9 cellular contexts compared by ENCODE assay signal in genomic region chr17:60169921-60170817, GRCh38. TPM values are rescaled to one million over a fixed set of nuclear protein-coding genes. Genes with fewer than 3 reads are reported as not detected.
DNase-seq lines count a peak whose midpoint lies in the region; ATAC-seq and TF ChIP-seq lines count a peak whose summit lies in the region.
"Had no signal": no experiment of that assay in that cellular context is flagged by ENCODE, and none has a peak within 500 bp of the region (broad histone marks: within the 10 kb centered on the region; RNA-seq: fewer than 3 reads in every experiment).

No MANE protein-coding gene starts in this region.

- H3K27ac ChIP-seq in IMR-90 (ENCODE audit: insufficient read depth, low read length) (no peak overlapping the region), lower lobe of right lung (peak overlapping the region; percentile 37)
- H3K27ac ChIP-seq: vagina had no signal

- no peak overlapping the region for H2BK120ac ChIP-seq in IMR-90 (ENCODE audit: low read depth, low read length)

- no peak overlapping the region for H3K4me2 ChIP-seq in IMR-90 (ENCODE audit: low read depth, low read length)

- peak overlapping the region in 1 of 2 experiments; percentile 4; a peak in 1 of 4 replicates for H4K8ac ChIP-seq in IMR-90 (ENCODE audit: low read depth in 2 of 2, low read length in 2 of 2)

- TF ChIP-seq RAD21 in IMR-90 (IDR thresholded peaks at IDR 0.05; ENCODE audit: low read length), result no peak

- no peak overlapping the region; the same call in 1 of the 2 replicates for H3K14ac ChIP-seq in IMR-90 (replicated peaks; ENCODE audit: low read depth, low read length)

- H2AFZ ChIP-seq in IMR-90 (replicated peaks; ENCODE audit: low read length, poor library complexity), result no peak overlapping the region

- H3K9ac ChIP-seq in IMR-90 (ENCODE audit: low read depth, low read length), result no peak overlapping the region

- 81% methylated on average over 4 of the region's 10 CpGs; no CpG with 5 or more reads in 1 of the 2 experiments for whole genome bisulfite sequencing in IMR-90 (ENCODE audit: extremely low coverage in 2 of 2, insufficient read length in 1 of 2), 2 experiments

- TF ChIP-seq CTCF in AG10803 (conservative IDR thresholded peaks at IDR 0.05; ENCODE audit: low read length), result no peak
- TF ChIP-seq CTCF in IMR-90 (conservative IDR thresholded peaks at IDR 0.05; ENCODE audit: low read depth, low read length), result no peak
- TF ChIP-seq CTCF in lower lobe of right lung (IDR thresholded peaks at IDR 0.05), result no peak
- TF ChIP-seq CTCF in omental fat pad (IDR thresholded peaks at IDR 0.05), result no peak
- TF ChIP-seq CTCF in nephron progenitor cell (IDR thresholded peaks at IDR 0.05), result no peak

- peaks cover 8% of the 10 kb centered on the region for H3K4me1 ChIP-seq in IMR-90 (ENCODE audit: control insufficient read depth, insufficient read depth, low read length)
- peaks cover 61% of the 10 kb centered on the region for H3K4me1 ChIP-seq in lower lobe of right lung
- H3K4me1 ChIP-seq: vagina had no signal

- dilution Hi-C loops in IMR-90 (cut with HindIII; ENCODE audit: low sequenced_read_pairs, unreplicated experiment), result no loop called here

- TF ChIP-seq POLR2A in IMR-90 (IDR thresholded peaks at IDR 0.05; ENCODE audit: low read depth, low read length), result no peak

- BruUV-seq in IMR-90 (replicated peaks; lab: Mats Ljungman, UMichigan), result no TSS peak

- no peak overlapping the region for H2BK15ac ChIP-seq in IMR-90 (ENCODE audit: low read depth, low read length)

- intact Hi-C loops in IMR-90 (cut with micrococcal nuclease) (no loop called here), lower lobe of right lung (cut with DNase I) (no loop called here)

- H3K36me3 ChIP-seq in IMR-90 (ENCODE audit: control insufficient read depth, insufficient read depth, low read length) (no peaks in the 10 kb centered on the region; the same call in 1 of the 2 replicates), lower lobe of right lung (peaks cover under 1% of the 10 kb centered on the region)
- H3K36me3 ChIP-seq: vagina had no signal

- H3K56ac ChIP-seq in IMR-90 (ENCODE audit: extremely low read depth, insufficient read depth, low read length), result no peak overlapping the region

- H3K9me1 ChIP-seq in IMR-90 (ENCODE audit: insufficient read depth, low read length), result peaks cover 16% of the 10 kb centered on the region

- CTCF ChIA-PET in IMR-90 (lab: Yijun Ruan, JAX), result no interaction called here

- H3K4me3 Mint-ChIP-seq in activated naive CD8-positive, alpha-beta T cell, result no peak overlapping the region
- H3K4me3 Mint-ChIP-seq in nephron progenitor cell, result no peak overlapping the region

- H3K9me3 Mint-ChIP-seq in activated naive CD8-positive, alpha-beta T cell (ENCODE audit: low read depth), result no peaks in the 10 kb centered on the region
- no peaks in the 10 kb centered on the region for H3K9me3 Mint-ChIP-seq in nephron progenitor cell

- no peak overlapping the region for H2BK20ac ChIP-seq in IMR-90 (ENCODE audit: low read depth, low read length)

- H3K27me3 Mint-ChIP-seq in activated naive CD8-positive, alpha-beta T cell, result no peaks in the 10 kb centered on the region
- H3K27me3 Mint-ChIP-seq in nephron progenitor cell (ENCODE audit: low read depth, poor library complexity), result peaks cover 10% of the 10 kb centered on the region

- no peak overlapping the region for H2AK9ac ChIP-seq in IMR-90 (replicated peaks; ENCODE audit: low read depth, low read length, poor library complexity)

- H4K20me1 ChIP-seq in IMR-90 (ENCODE audit: insufficient read depth, low read length), result no peaks in the 10 kb centered on the region

- POLR2A ChIA-PET in IMR-90 (lab: Charles Lee; ENCODE audit: unreplicated experiment), result no interaction called here

- no peaks in the 10 kb centered on the region for H3K36me3 Mint-ChIP-seq in activated naive CD8-positive, alpha-beta T cell
- H3K36me3 Mint-ChIP-seq in nephron progenitor cell (ENCODE audit: low read depth), result peaks cover 4% of the 10 kb centered on the region

- H3K18ac ChIP-seq in IMR-90 (ENCODE audit: low read depth, low read length), result no peak overlapping the region

- peak; percentile 76 for DNase-seq in AG10803 (ENCODE audit: low read depth)
- peak; percentile 41 for DNase-seq in IMR-90
- DNase-seq in lower lobe of right lung, result no peak
- DNase-seq in AG08395 (ENCODE audit: low spot score), result no peak
- no peak for DNase-seq in omental fat pad (ENCODE audit: low spot score)
- no peak for DNase-seq in GOT3 (lab: John Stamatoyannopoulos, UW)
- no peak for DNase-seq in nephron progenitor cell

- H3K9me3 ChIP-seq in IMR-90 (ENCODE audit: control insufficient read depth, insufficient read depth, low read length) (no peaks in the 10 kb centered on the region), lower lobe of right lung (no peaks in the 10 kb centered on the region)
- H3K9me3 ChIP-seq: vagina had no signal

- no peak overlapping the region for H3K23ac ChIP-seq in IMR-90 (ENCODE audit: low read depth, low read length)

- in situ Hi-C loops in IMR-90 (cut with MboI; ENCODE audit: low sequenced_read_pairs), result no loop called here

- H4K5ac ChIP-seq in IMR-90 (ENCODE audit: low read depth, low read length), result no peak overlapping the region

- H4K91ac ChIP-seq in IMR-90 (ENCODE audit: insufficient read depth, low read depth, low read length), result no peak overlapping the region

- no peak overlapping the region for H2BK5ac ChIP-seq in IMR-90 (ENCODE audit: low read depth, low read length, poor library complexity, severe bottlenecking)

- H3K79me1 ChIP-seq in IMR-90 (ENCODE audit: low read depth in 1 of 2, low read length in 2 of 2), result no peaks in the 10 kb centered on the region

- H3K4me3 ChIP-seq in AG10803 (ENCODE audit: low read length), result no peak overlapping the region
- H3K4me3 ChIP-seq in IMR-90 (ENCODE audit: insufficient read depth, low read depth, low read length), result no peak overlapping the region
- H3K4me3 ChIP-seq in lower lobe of right lung, result no peak overlapping the region
- H3K4me3 ChIP-seq: vagina had no signal

- peak overlapping the region; percentile 21; the same call in 1 of the 2 replicates for H3K4ac ChIP-seq in IMR-90 (ENCODE audit: low read depth, low read length)

- peak overlapping the region; percentile 34 for H3K27ac Mint-ChIP-seq in activated naive CD8-positive, alpha-beta T cell
- no peak overlapping the region for H3K27ac Mint-ChIP-seq in nephron progenitor cell

- ATAC-seq in IMR-90 (ENCODE audit: low read depth), result 0 out of 2 replicates have a peak, but pooled peaks have one; percentile 13
- peak; percentile 63 to 71 for ATAC-seq in lower lobe of right lung
- ATAC-seq in omental fat pad (ENCODE audit: low FRiP score), result no peak

- H3K27me3 ChIP-seq in IMR-90 (ENCODE audit: control insufficient read depth, insufficient read depth, low read length) (peaks cover 1% of the 10 kb centered on the region), lower lobe of right lung (ENCODE audit: low read depth) (no peaks in the 10 kb centered on the region)
- H3K27me3 ChIP-seq: vagina had no signal

- 0 out of 2 replicates have a peak overlapping the region, but pooled peaks have one; percentile 30 for H2AK5ac ChIP-seq in IMR-90 (ENCODE audit: low read depth, low read length)

- H3K4me1 Mint-ChIP-seq in activated naive CD8-positive, alpha-beta T cell (ENCODE audit: low read depth), result peaks cover 19% of the 10 kb centered on the region
- peaks cover 40% of the 10 kb centered on the region for H3K4me1 Mint-ChIP-seq in nephron progenitor cell

TF ChIP-seq in IMR-90, 13 proteins besides CTCF, POLR2A, EP300 and RAD21:
- TF ChIP-seq MAFK (IDR thresholded peaks at IDR 0.05; ENCODE audit: low read depth, low read length), result no peak
- no peak for TF ChIP-seq BHLHE40 (IDR thresholded peaks at IDR 0.05; ENCODE audit: low read depth, low read length)
- no peak for TF ChIP-seq ELK1 (IDR thresholded peaks at IDR 0.05; ENCODE audit: borderline replicate concordance, low read depth, low read length)
- no peak for TF ChIP-seq MXI1 (IDR thresholded peaks at IDR 0.05; ENCODE audit: borderline replicate concordance, low read depth, low read length)
- peak; percentile 78 for TF ChIP-seq CEBPB (IDR thresholded peaks at IDR 0.05; ENCODE audit: low read depth, low read length)
- no peak for TF ChIP-seq RCOR1 (IDR thresholded peaks at IDR 0.05; ENCODE audit: insufficient replicate concordance, low read length)

RNA-seq across cellular contexts. Expression of gene CA4, which starts 20.4 kb away (rescaled TPM):
- not detected in 2 replicates for total RNA-seq in IMR-90 (2012; rRNA removed)
- polyA plus RNA-seq in IMR-90 (2012; rRNA removed), result not detected in 2 replicates
- not detected in 2 replicates for polyA plus RNA-seq in IMR-90 (2012; cell fraction: cytosol; rRNA removed)
- not detected in 2 replicates for polyA plus RNA-seq in IMR-90 (2012; cell fraction: nucleus; rRNA removed; ENCODE audit: low replicate concordance)
- 72.8 TPM for total RNA-seq in lower lobe of right lung
- 100 to 1,000 TPM in 1 of 4 donors, 10 to 100 TPM in 2, 1 to 10 TPM in 1; 9.1 to 168 (median 56.6) TPM for total RNA-seq in omental fat pad
- total RNA-seq: vagina had no signal

Comparison
In these comparisons a context has a peak if more than half of its experiments do, and no peak if none do; other contexts are left out.
1. DNase-seq: peak in AG10803 (single experiment) and IMR-90 (single experiment); none in lower lobe of right lung (single experiment), AG08395 (single experiment), omental fat pad (single experiment), GOT3 (single experiment) and nephron progenitor cell (single experiment).
2. RNA of gene CA4, which starts 20.4 kb away (total RNA-seq): 9.1 to 168 TPM in omental fat pad and 72.8 TPM in lower lobe of right lung (single experiment); not detected in IMR-90; every median in the first group is over 10 times any median in the second.